In the genomic region with DNA sequence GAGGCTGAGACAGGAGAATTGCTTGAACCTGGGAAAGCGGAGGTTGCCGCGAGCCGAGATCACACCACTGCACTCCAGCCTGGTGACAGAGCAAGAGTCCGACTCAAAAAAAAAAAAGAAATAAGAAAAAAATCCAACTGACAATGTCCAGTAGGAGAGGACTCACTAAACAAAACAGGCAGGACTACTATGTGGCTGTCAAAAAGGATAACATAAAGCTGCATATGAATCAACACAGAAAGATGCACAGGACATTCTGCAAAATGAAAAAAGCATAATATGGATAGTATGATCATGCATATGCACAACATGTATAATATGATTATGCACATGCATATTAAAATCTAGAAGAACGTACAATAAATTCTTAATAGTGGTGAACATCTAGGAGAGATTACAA, we compare ENCODE assay signal across 27 cellular contexts.
"Had no signal": no experiment of that assay in that cellular context is flagged by ENCODE, and none has a peak within 500 bp of the region (broad histone marks: within the 10 kb centered on the region; RNA-seq: fewer than 3 reads in every experiment).

No MANE protein-coding gene starts in this region.

- H3K27ac Mint-ChIP-seq: nephron progenitor cell; stimulated activated effector memory CD8-positive, alpha-beta T cell treated with anti-CD3 and anti-CD28 coated beads, Interleukin-12 subunit alpha, Interleukin-12 subunit beta, amount 100 ng/mL, for 72 hours; stimulated activated naive B cell treated with anti-CD40 and anti-IgM and Interleukin-4, amounts not matched to agents 10 μg/mL and 1 μg/mL and 100 μg/mL, for 72 hours; stimulated activated naive CD8-positive, alpha-beta T cell treated with anti-CD3 and anti-CD28 coated beads, Interleukin-15, Interleukin-2, amounts not matched to agents 100 ng/mL and 50 ng/mL, for 24 hours had no signal

- H3K9me3 Mint-ChIP-seq: naive thymus-derived CD8-positive, alpha-beta T cell; nephron progenitor cell; neural crest cell; stimulated activated effector memory CD8-positive, alpha-beta T cell treated with anti-CD3 and anti-CD28 coated beads, Interleukin-12 subunit alpha, Interleukin-12 subunit beta, amount 100 ng/mL, for 72 hours; stimulated activated naive B cell treated with anti-CD40 and anti-IgM and Interleukin-4, amounts not matched to agents 10 μg/mL and 1 μg/mL and 100 μg/mL, for 72 hours; stimulated activated naive CD8-positive, alpha-beta T cell treated with anti-CD3 and anti-CD28 coated beads, Interleukin-15, Interleukin-2, amounts not matched to agents 100 ng/mL and 50 ng/mL, for 24 hours had no signal

- DNase-seq: naive thymus-derived CD8-positive, alpha-beta T cell; nephron progenitor cell; nucleus accumbens; pancreas; retina; right lobe of liver; sigmoid colon; small intestine; stimulated activated CD4-positive, alpha-beta T cell treated with anti-CD3 and anti-CD28 coated beads, Interleukin-15, amount 100 ng/mL, for 24 hours; stimulated activated CD4-positive, alpha-beta T cell treated with anti-CD3 and anti-CD28 coated beads, Interleukin-2, amount 100 ng/mL, for 24 hours; stimulated activated CD4-positive, alpha-beta T cell treated with anti-CD3 and anti-CD28 coated beads, Interleukin-2, amount 100 ng/mL, for 48 hours; stimulated activated CD4-positive, alpha-beta T cell treated with anti-CD3 and anti-CD28 coated beads, Interleukin-4, amount 100 ng/mL, for 24 hours; stimulated activated naive B cell treated with anti-CD40 and anti-IgM and Interleukin-4, amounts not matched to agents 10 μg/mL and 1 μg/mL and 100 μg/mL, for 72 hours; stimulated activated naive CD4-positive, alpha-beta T cell treated with Interleukin-2 at 50 U/mL for 16 hours; stomach; thyroid gland; trophoblast cell; upper lobe of left lung had no signal

- H3K4me3 Mint-ChIP-seq: naive thymus-derived CD8-positive, alpha-beta T cell; nephron progenitor cell; neural crest cell; stimulated activated effector memory CD8-positive, alpha-beta T cell treated with anti-CD3 and anti-CD28 coated beads, Interleukin-12 subunit alpha, Interleukin-12 subunit beta, amount 100 ng/mL, for 72 hours; stimulated activated naive B cell treated with anti-CD40 and anti-IgM and Interleukin-4, amounts not matched to agents 10 μg/mL and 1 μg/mL and 100 μg/mL, for 72 hours; stimulated activated naive CD8-positive, alpha-beta T cell treated with anti-CD3 and anti-CD28 coated beads, Interleukin-15, Interleukin-2, amounts not matched to agents 100 ng/mL and 50 ng/mL, for 24 hours had no signal

- H3K9me3 ChIP-seq: neutrophil, pancreas, prostate gland, right atrium auricular region, right lobe of liver, sigmoid colon, stomach, thoracic aorta, thyroid gland, tibial nerve, upper lobe of left lung, vagina had no signal

- H3K27me3 ChIP-seq: neutrophil, pancreas, right atrium auricular region, right lobe of liver, sigmoid colon, stomach, thyroid gland, tibial nerve, upper lobe of left lung, vagina had no signal

- H3K27me3 Mint-ChIP-seq: naive thymus-derived CD8-positive, alpha-beta T cell; stimulated activated naive B cell treated with anti-CD40 and anti-IgM and Interleukin-4, amounts not matched to agents 10 μg/mL and 1 μg/mL and 100 μg/mL, for 72 hours; stimulated activated naive CD8-positive, alpha-beta T cell treated with anti-CD3 and anti-CD28 coated beads, Interleukin-15, Interleukin-2, amounts not matched to agents 100 ng/mL and 50 ng/mL, for 24 hours had no signal

- ATAC-seq: naive thymus-derived CD8-positive, alpha-beta T cell; pancreas; right lobe of liver; stimulated activated effector memory CD8-positive, alpha-beta T cell treated with anti-CD3 and anti-CD28 coated beads, Interleukin-12 subunit alpha, Interleukin-12 subunit beta, amount 100 ng/mL, for 72 hours; stimulated activated naive B cell treated with anti-CD40 and anti-IgM and Interleukin-4, amounts not matched to agents 10 μg/mL and 1 μg/mL and 100 μg/mL, for 72 hours had no signal

- H3K27ac ChIP-seq: neutrophil, pancreas, prostate gland, right atrium auricular region, right lobe of liver, sigmoid colon, stomach, thoracic aorta, thyroid gland, tibial nerve, upper lobe of left lung, vagina had no signal
